ENCODE assay signal across 16 cellular contexts in the genomic region with DNA sequence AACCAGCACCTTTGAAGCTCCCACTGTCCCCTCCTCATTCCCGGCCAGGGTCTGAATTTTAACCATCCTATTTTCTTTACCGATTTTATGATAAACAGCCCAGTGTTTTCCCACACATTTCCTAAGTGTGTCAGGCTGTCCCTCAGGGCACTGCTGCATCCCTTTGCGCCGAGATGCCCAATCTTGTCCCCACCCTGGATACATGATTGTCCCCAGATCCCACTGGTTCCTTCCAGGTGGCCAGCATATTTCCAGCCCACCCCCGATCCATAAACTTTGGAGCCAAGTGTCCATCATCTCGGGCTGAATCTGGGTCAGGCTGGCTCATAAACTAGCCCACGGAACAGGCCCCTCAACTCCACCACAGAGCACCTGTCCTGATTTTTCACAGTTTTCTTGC.
DNase-seq lines count a peak whose midpoint lies in the region; ATAC-seq and TF ChIP-seq lines count a peak whose summit lies in the region.
"Had no signal": no experiment of that assay in that cellular context is flagged by ENCODE, and none has a peak within 500 bp of the region (broad histone marks: within the 10 kb centered on the region; RNA-seq: fewer than 3 reads in every experiment).

No MANE protein-coding gene starts in this region.

- no peaks in the 10 kb centered on the region for H3K9me3 Mint-ChIP-seq in stimulated activated naive CD8-positive, alpha-beta T cell treated with anti-CD3 and anti-CD28 coated beads, Interleukin-15, Interleukin-2, amounts not matched to agents 100 ng/mL and 50 ng/mL, for 24 hours
- H3K9me3 Mint-ChIP-seq in brain (no peaks in the 10 kb centered on the region), nephron progenitor cell (no peaks in the 10 kb centered on the region)
- H3K9me3 Mint-ChIP-seq: CD8-positive, alpha-beta T cell had no signal

- ATAC-seq in stimulated activated naive CD8-positive, alpha-beta T cell treated with anti-CD3 and anti-CD28 coated beads, Interleukin-15, Interleukin-2, amounts not matched to agents 100 U/mL and 50 U/mL, for 24 hours: no peak
- ATAC-seq: A549; CD8-positive, alpha-beta T cell had no signal

- no peaks in the 10 kb centered on the region for H3K36me3 Mint-ChIP-seq in stimulated activated naive CD8-positive, alpha-beta T cell treated with anti-CD3 and anti-CD28 coated beads, Interleukin-15, Interleukin-2, amounts not matched to agents 100 ng/mL and 50 ng/mL, for 24 hours (ENCODE audit: low read depth)
- no peaks in the 10 kb centered on the region for H3K36me3 Mint-ChIP-seq in brain
- no peaks in the 10 kb centered on the region for H3K36me3 Mint-ChIP-seq in nephron progenitor cell (ENCODE audit: low read depth)
- H3K36me3 Mint-ChIP-seq: CD14-positive monocyte; CD8-positive, alpha-beta T cell had no signal

- DNase-seq in stimulated activated naive CD8-positive, alpha-beta T cell treated with anti-CD3 and anti-CD28 coated beads, Interleukin-15, Interleukin-2, amounts not matched to agents 100 U/mL and 50 U/mL, for 24 hours: no peak
- DNase-seq in nephron progenitor cell (no peak), activated T-cell treated with anti-CD3 and anti-CD28 coated beads for 4 hours (no peak), SK-N-DZ (ENCODE audit: low spot score) (no peak)
- DNase-seq in activated naive CD4-positive, alpha-beta T cell treated with Interleukin-2 at 50 U/mL for 16 hours: no peak
- DNase-seq: CD8-positive, alpha-beta T cell; COR-L47; DMS153; DMS79 treated with DMSO at 0.1 percent for 48 hours; EL; GM23248; H7 had no signal

- peaks cover 44% of the 10 kb centered on the region for H3K4me1 Mint-ChIP-seq in stimulated activated naive CD8-positive, alpha-beta T cell treated with anti-CD3 and anti-CD28 coated beads, Interleukin-15, Interleukin-2, amounts not matched to agents 100 ng/mL and 50 ng/mL, for 24 hours (ENCODE audit: low read depth)
- H3K4me1 Mint-ChIP-seq in brain: peaks cover 91% of the 10 kb centered on the region
- peaks cover 57% of the 10 kb centered on the region for H3K4me1 Mint-ChIP-seq in nephron progenitor cell

- no peak for TF ChIP-seq CTCF in brain (conservative IDR thresholded peaks at IDR 0.05)
- no peak for TF ChIP-seq CTCF in nephron progenitor cell (IDR thresholded peaks at IDR 0.05)

- no peaks in the 10 kb centered on the region for H3K27me3 Mint-ChIP-seq in stimulated activated naive CD8-positive, alpha-beta T cell treated with anti-CD3 and anti-CD28 coated beads, Interleukin-15, Interleukin-2, amounts not matched to agents 100 ng/mL and 50 ng/mL, for 24 hours
- H3K27me3 Mint-ChIP-seq in brain (peaks cover 3% of the 10 kb centered on the region), nephron progenitor cell (ENCODE audit: low read depth, poor library complexity) (peaks cover 18% of the 10 kb centered on the region)

- peak overlapping the region; percentile 55 for H3K27ac Mint-ChIP-seq in stimulated activated naive CD8-positive, alpha-beta T cell treated with anti-CD3 and anti-CD28 coated beads, Interleukin-15, Interleukin-2, amounts not matched to agents 100 ng/mL and 50 ng/mL, for 24 hours
- H3K27ac Mint-ChIP-seq in brain: peak overlapping the region in 4 of 5 experiments; percentile 5 to 91 (median 53)
- H3K27ac Mint-ChIP-seq in nephron progenitor cell: no peak overlapping the region
- H3K27ac Mint-ChIP-seq: CD8-positive, alpha-beta T cell had no signal

- H3K4me3 Mint-ChIP-seq in stimulated activated naive CD8-positive, alpha-beta T cell treated with anti-CD3 and anti-CD28 coated beads, Interleukin-15, Interleukin-2, amounts not matched to agents 100 ng/mL and 50 ng/mL, for 24 hours: no peak overlapping the region
- H3K4me3 Mint-ChIP-seq in brain (peak overlapping the region in 1 of 5 experiments; percentile 3), nephron progenitor cell (peak overlapping the region; percentile 27)
- H3K4me3 Mint-ChIP-seq: CD14-positive monocyte; CD8-positive, alpha-beta T cell had no signal
